Comparison of ENCODE assay signal across 12 cellular contexts in the genomic region with DNA sequence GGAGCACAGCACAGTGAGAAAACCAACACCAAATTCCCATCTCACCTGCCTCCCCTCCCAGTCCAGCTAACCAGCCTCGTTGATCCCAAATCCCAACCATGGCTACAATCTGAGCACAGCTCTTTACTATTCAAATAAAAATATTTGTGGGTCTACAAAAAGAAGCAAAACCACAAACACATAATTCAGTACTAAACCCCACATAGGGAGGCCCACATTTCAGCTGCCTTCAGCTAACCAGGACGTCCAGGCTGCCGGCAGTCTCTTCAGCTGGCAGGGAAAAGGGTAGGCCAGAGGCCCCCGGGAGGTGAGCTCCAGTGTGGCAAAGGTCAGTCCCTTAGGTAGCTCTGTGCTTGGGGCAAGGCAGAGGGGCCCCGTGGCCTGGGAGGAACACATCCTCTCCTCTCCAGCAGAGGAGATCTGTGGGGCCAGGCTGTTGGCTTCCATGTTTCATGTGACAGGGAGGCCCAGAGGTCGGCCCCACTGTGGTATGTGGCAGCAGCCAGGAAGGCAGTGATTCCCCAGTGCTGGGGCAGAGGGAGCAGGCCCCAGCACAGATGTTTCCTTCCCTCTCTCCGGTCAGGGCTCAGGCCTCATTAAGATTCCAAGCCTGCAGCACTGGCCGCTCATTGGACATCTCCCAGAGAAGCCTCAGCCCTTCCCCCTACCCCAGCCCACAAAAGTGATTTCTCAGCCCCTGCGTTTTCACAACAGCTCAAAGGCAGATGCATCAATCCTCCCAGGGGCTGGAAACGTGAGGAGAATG.
DNase-seq lines count a peak whose midpoint lies in the region; ATAC-seq and TF ChIP-seq lines count a peak whose summit lies in the region.
"Had no signal": no experiment of that assay in that cellular context is flagged by ENCODE, and none has a peak within 500 bp of the region (broad histone marks: within the 10 kb centered on the region; RNA-seq: fewer than 3 reads in every experiment).

No MANE protein-coding gene starts in this region.

- peaks cover 6% of the 10 kb centered on the region for H3K27me3 Mint-ChIP-seq in activated CD4-positive, alpha-beta memory T cell treated with anti-CD3 and anti-CD28 coated beads for 36 hours

- H3K4me1 Mint-ChIP-seq in activated CD4-positive, alpha-beta memory T cell treated with anti-CD3 and anti-CD28 coated beads for 36 hours (ENCODE audit: low read depth), result no peaks in the 10 kb centered on the region

- H3K27ac ChIP-seq in left ventricle myocardium inferior (replicated peaks), result no peak overlapping the region
- H3K27ac ChIP-seq: epithelial cell of prostate had no signal

- no peak overlapping the region for H3K4me3 ChIP-seq in left ventricle myocardium inferior

- no peaks in the 10 kb centered on the region for H3K9me3 Mint-ChIP-seq in activated CD4-positive, alpha-beta memory T cell treated with anti-CD3 and anti-CD28 coated beads for 36 hours

- H3K27ac Mint-ChIP-seq in activated CD4-positive, alpha-beta memory T cell treated with anti-CD3 and anti-CD28 coated beads for 36 hours, result no peak overlapping the region

- DNase-seq in EH (ENCODE audit: low read depth) (peak; percentile 93), T1000 (lab: John Stamatoyannopoulos, UW) (peak; percentile 32), left ventricle myocardium inferior (peak; percentile 19), posterior vena cava (ENCODE audit: low spot score) (peak; percentile 77), KG1 (lab: John Stamatoyannopoulos, UW) (no peak)
- no peak for DNase-seq in activated CD4-positive, alpha-beta memory T cell treated with anti-CD3 and anti-CD28 coated beads for 36 hours
- DNase-seq: activated CD8-positive, alpha-beta memory T cell treated with anti-CD3 and anti-CD28 coated beads for 24 hours; stimulated activated CD8-positive, alpha-beta memory T cell treated with anti-CD3 and anti-CD28 coated beads, Interleukin-4, amount 100 ng/mL, for 48 hours had no signal

- TF ChIP-seq CTCF in left ventricle myocardium inferior (IDR thresholded peaks at IDR 0.05; ENCODE audit: borderline replicate concordance), result no peak

- H3K4me1 ChIP-seq in left ventricle myocardium inferior, result peaks cover 11% of the 10 kb centered on the region

- no peaks in the 10 kb centered on the region for H3K36me3 Mint-ChIP-seq in activated CD4-positive, alpha-beta memory T cell treated with anti-CD3 and anti-CD28 coated beads for 36 hours

- H3K4me3 Mint-ChIP-seq in activated CD4-positive, alpha-beta memory T cell treated with anti-CD3 and anti-CD28 coated beads for 36 hours, result no peak overlapping the region

- intact Hi-C loops in left ventricle myocardium inferior (cut with micrococcal nuclease), result no loop called here
- intact Hi-C loops in posterior vena cava (cut with DNase I), result no loop called here
- intact Hi-C loops in activated CD4-positive, alpha-beta memory T cell treated with anti-CD3 and anti-CD28 coated beads for 36 hours (cut with micrococcal nuclease), result no loop called here

- H3K9me3 ChIP-seq in left ventricle myocardium inferior (replicated peaks), result no peaks in the 10 kb centered on the region

- no peak for ATAC-seq in HG02678 (IDR thresholded peaks at IDR 0.05; ENCODE audit: unreplicated experiment)
- ATAC-seq in GM21423 (IDR thresholded peaks at IDR 0.05; ENCODE audit: unreplicated experiment), result no peak
- ATAC-seq: left colon had no signal

- no peaks in the 10 kb centered on the region for H3K27me3 ChIP-seq in left ventricle myocardium inferior (ENCODE audit: low read depth)

- no peaks in the 10 kb centered on the region for H3K36me3 ChIP-seq in left ventricle myocardium inferior

- POLR2A ChIA-PET in activated CD4-positive, alpha-beta memory T cell treated with anti-CD3 and anti-CD28 coated beads for 36 hours (lab: Charles Lee), result no interaction called here

- CTCF ChIA-PET in activated CD4-positive, alpha-beta memory T cell treated with anti-CD3 and anti-CD28 coated beads for 36 hours (lab: Charles Lee), result no interaction called here

Comparison
In these comparisons a context has a peak if more than half of its experiments do, and no peak if none do; other contexts are left out.
1. DNase-seq: peak in EH (single experiment), T1000 (single experiment), left ventricle myocardium inferior (single experiment) and posterior vena cava (single experiment); none in KG1 (single experiment) and activated CD4-positive, alpha-beta memory T cell treated with anti-CD3 and anti-CD28 coated beads for 36 hours (single experiment).